In genomic region chr11:88886796-88887195, GRCh38 we compare ENCODE assay signal across 8 cellular contexts.
DNase-seq lines count a peak whose midpoint lies in the region; ATAC-seq and TF ChIP-seq lines count a peak whose summit lies in the region.

No MANE protein-coding gene starts in this region.

- H2AFZ ChIP-seq in OCI-LY7 (ENCODE audit: low read length) (no peak overlapping the region), mammary epithelial cell (ENCODE audit: low read depth, low read length) (no peak overlapping the region)

- DNase-seq in A673 (ENCODE audit: low spot score), result peak; percentile 22
- peak; percentile 0 for DNase-seq in GDM1 (lab: John Stamatoyannopoulos, UW)
- DNase-seq in OCI-LY7 (ENCODE audit: low spot score), result peak; percentile 76
- DNase-seq in mammary epithelial cell, result peak; percentile 51
- peak; percentile 4 for DNase-seq in pulmonary artery endothelial cell (ENCODE audit: low read depth, low spot score)

- peak; percentile 61 for ATAC-seq in HG02870 (IDR thresholded peaks at IDR 0.05; ENCODE audit: unreplicated experiment)
- no peak for ATAC-seq in HG02642 (IDR thresholded peaks at IDR 0.05; ENCODE audit: poor library complexity, unreplicated experiment)
- ATAC-seq in esophagus mucosa, result no peak

- H3K36me3 ChIP-seq in A673 (ENCODE audit: insufficient read depth, low read length, poor library complexity, severe bottlenecking) (no peaks in the 10 kb centered on the region), OCI-LY7 (ENCODE audit: insufficient read depth, low read length) (no peaks in the 10 kb centered on the region), mammary epithelial cell (ENCODE audit: insufficient read depth, low read length) (no peaks in the 10 kb centered on the region)

- dilution Hi-C loops in mammary epithelial cell (cut with HindIII; ENCODE audit: low sequenced_read_pairs), result no loop called here

- H3K9me3 ChIP-seq in A673 (ENCODE audit: low read depth, low read length, poor library complexity, severe bottlenecking) (peaks cover 7% of the 10 kb centered on the region), OCI-LY7 (ENCODE audit: low read length) (no peaks in the 10 kb centered on the region), mammary epithelial cell (replicated peaks; ENCODE audit: insufficient read depth, low read length) (no peaks in the 10 kb centered on the region)

- no peak overlapping the region for H3K4me3 ChIP-seq in A673 (ENCODE audit: low read depth, low read length, poor library complexity, severe bottlenecking)
- H3K4me3 ChIP-seq in OCI-LY7 (ENCODE audit: low read depth, low read length, poor library complexity, severe bottlenecking), result no peak overlapping the region
- H3K4me3 ChIP-seq in mammary epithelial cell (replicated peaks in 1 of 3; ENCODE audit: insufficient read depth in 1 of 3, low read depth in 2 of 3, low read length in 3 of 3), result no peak overlapping the region

- TF ChIP-seq CTCF in A673 (conservative IDR thresholded peaks at IDR 0.05; ENCODE audit: low read depth, low read length) (0 out of 2 replicates have a peak, but pooled peaks have one; percentile 29), OCI-LY7 (conservative IDR thresholded peaks at IDR 0.05; ENCODE audit: low read length) (peak; percentile 79), mammary epithelial cell (conservative IDR thresholded peaks at IDR 0.05 in 1 of 2, IDR thresholded peaks at IDR 0.05 in 1 of 2; ENCODE audit: extremely low read depth in 1 of 2, insufficient read depth in 1 of 2, low read depth in 1 of 2, low read length in 2 of 2) (peak; percentile 42 to 70)

- H3K4me1 ChIP-seq in A673 (ENCODE audit: insufficient read depth, low read length, poor library complexity, severe bottlenecking) (no peaks in the 10 kb centered on the region), OCI-LY7 (ENCODE audit: insufficient read depth, low read length, poor library complexity, severe bottlenecking) (no peaks in the 10 kb centered on the region), mammary epithelial cell (ENCODE audit: insufficient read depth, low read length) (no peaks in the 10 kb centered on the region)

- whole genome bisulfite sequencing in mammary epithelial cell (ENCODE audit: low coverage, missing lambda C conversion rate), result 38% methylated on average over 3 of the region's 3 CpGs

- no peaks in the 10 kb centered on the region for H3K9me2 ChIP-seq in OCI-LY7 (ENCODE audit: insufficient read depth, low read length)

- H3K4me2 ChIP-seq in OCI-LY7 (ENCODE audit: low read length) (no peak overlapping the region), mammary epithelial cell (ENCODE audit: insufficient read depth, low read depth, low read length) (no peak overlapping the region)

- H3K27ac ChIP-seq in A673 (ENCODE audit: low read depth, low read length, poor library complexity, severe bottlenecking) (no peak overlapping the region), OCI-LY7 (ENCODE audit: low read depth, low read length, poor library complexity, severe bottlenecking) (no peak overlapping the region), mammary epithelial cell (ENCODE audit: insufficient read depth, low read depth, low read length) (no peak overlapping the region)

- BruUV-seq in A673 (replicated peaks; lab: Mats Ljungman, UMichigan) (no TSS peak), OCI-LY7 (replicated peaks; lab: Mats Ljungman, UMichigan) (no TSS peak), mammary epithelial cell (replicated peaks; lab: Mats Ljungman, UMichigan) (no TSS peak)

- CTCF ChIA-PET in A673 (lab: Charles Lee), result interaction anchor here (0.7 kb wide), 1 partner anchor 334 kb away, joined by 3 read pairs; no protein-coding TSS in a partner anchor
- CTCF ChIA-PET in OCI-LY7 (lab: Charles Lee; ENCODE audit: unreplicated experiment), result no interaction called here
- CTCF ChIA-PET in mammary epithelial cell (lab: Charles Lee; ENCODE audit: low non-redundant PET), result interaction anchor here (0.6 kb wide), 1 partner anchor 334 kb away, joined by 5 read pairs; no protein-coding TSS in a partner anchor

- H4K20me1 ChIP-seq in OCI-LY7 (ENCODE audit: insufficient read depth, low read length) (no peaks in the 10 kb centered on the region), mammary epithelial cell (ENCODE audit: insufficient read depth, low read length) (no peaks in the 10 kb centered on the region)

- no peak overlapping the region for H3K9ac ChIP-seq in mammary epithelial cell (ENCODE audit: insufficient read depth, low read length)

- intact Hi-C loops in A673 (cut with micrococcal nuclease; ENCODE audit: unreplicated experiment), result loop anchor here (5.0 kb wide), 1 partner anchor 1009 kb away; no protein-coding TSS in a partner anchor
- intact Hi-C loops in OCI-LY7 (cut with micrococcal nuclease; ENCODE audit: unreplicated experiment), result loop anchor here (2.0 to 10.0 kb wide), 3 partner anchors 342 to 782 kb away; no protein-coding TSS in a partner anchor
- intact Hi-C loops in mammary epithelial cell (cut with micrococcal nuclease), result loop anchor here (1.0 to 10.0 kb wide), 7 partner anchors 342 to 1533 kb away; no protein-coding TSS in a partner anchor

- H3K79me2 ChIP-seq in OCI-LY7 (ENCODE audit: insufficient read depth, low read depth, low read length) (no peaks in the 10 kb centered on the region), mammary epithelial cell (ENCODE audit: insufficient read depth, low read length) (no peaks in the 10 kb centered on the region)

- POLR2A ChIA-PET in A673 (lab: Charles Lee; ENCODE audit: low non-redundant PET), result no interaction called here
- POLR2A ChIA-PET in OCI-LY7 (lab: Charles Lee), result interaction anchor here (1.1 kb wide), 1 partner anchor 12 kb away, joined by 3 read pairs; no protein-coding TSS in a partner anchor

- in situ Hi-C loops in mammary epithelial cell (cut with MboI; ENCODE audit: low sequenced_read_pairs in 2 of 2), result loop anchor here in 1 of 2 donors (10.0 kb wide), 2 partner anchors 332 to 1532 kb away; no protein-coding TSS in a partner anchor

- H3K27me3 ChIP-seq in A673 (replicated peaks; ENCODE audit: insufficient read depth, low read depth, low read length, poor library complexity) (no peaks in the 10 kb centered on the region), mammary epithelial cell (ENCODE audit: insufficient read depth, low read length) (no peaks in the 10 kb centered on the region)

Comparison
In these comparisons a context has a peak if more than half of its experiments do, and no peak if none do; other contexts are left out.
1. DNase-seq: peak in every context shown above with its lines; median percentile 76 in OCI-LY7; 51 in mammary epithelial cell; 22 in A673; 4 in pulmonary artery endothelial cell; 0 in GDM1.
2. CTCF ChIP-seq: peak in every context shown above with its lines; median percentile 79 in OCI-LY7; 56 in mammary epithelial cell; 29 in A673.